Comparison of ENCODE assay signal across 7 cellular contexts in genomic region chr20:60957621-60958020, GRCh38.
"Had no signal": no experiment of that assay in that cellular context is flagged by ENCODE, and none has a peak within 500 bp of the region (broad histone marks: within the 10 kb centered on the region; RNA-seq: fewer than 3 reads in every experiment).

No MANE protein-coding gene starts in this region.

- H3K27ac Mint-ChIP-seq: GM23338, H9, HFFc6 had no signal

- H3K4me3 Mint-ChIP-seq: GM23338, H9, HFFc6 had no signal

- DNase-seq: H9, HCEC 1CT, HFFc6, IMR-90, KBM-7 had no signal

- H3K27ac ChIP-seq: KMS-11 had no signal

- ATAC-seq: GM23338 had no signal

- H3K4me3 ChIP-seq: GM23338 had no signal

- H3K9me3 Mint-ChIP-seq: GM23338 had no signal
